In the genomic region with DNA sequence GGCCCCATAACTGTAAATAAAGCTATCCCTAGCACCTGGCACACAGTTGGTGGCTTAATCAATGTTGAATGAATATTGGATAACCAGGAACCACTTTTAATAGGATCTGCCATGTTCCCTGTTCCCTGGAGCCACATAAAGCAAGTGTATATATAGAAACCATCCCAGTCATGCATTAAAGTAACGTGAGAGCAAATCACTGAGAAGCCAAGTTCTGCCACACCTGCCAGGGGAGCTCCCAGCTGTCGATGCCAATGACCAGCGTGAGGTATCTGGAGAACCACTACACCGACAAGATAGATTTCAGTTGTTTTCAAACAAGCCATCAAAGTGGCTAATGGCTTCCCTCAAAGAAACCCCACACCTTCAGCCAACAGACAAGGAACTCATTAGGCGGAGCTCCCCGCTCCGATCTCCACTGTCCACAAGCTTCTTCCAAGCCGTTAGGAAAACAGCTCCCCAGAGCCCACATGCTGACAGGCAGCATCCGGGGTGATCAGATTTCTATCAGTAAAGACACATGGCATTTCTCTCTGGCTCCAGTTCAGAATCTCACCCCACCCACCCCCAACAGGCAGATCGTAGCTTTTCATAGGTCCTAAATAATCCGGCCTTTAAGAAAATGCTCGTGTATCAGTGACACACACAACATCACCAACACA, we compare ENCODE assay signal across 10 cellular contexts. TPM values are rescaled to one million over a fixed set of nuclear protein-coding genes. Genes with fewer than 3 reads are reported as not detected.
A peak's percentile ranks its signal among the peaks of the same experiment; 100 is the strongest.
DNase-seq lines count a peak whose midpoint lies in the region; ATAC-seq and TF ChIP-seq lines count a peak whose summit lies in the region.
"Had no signal": no experiment of that assay in that cellular context is flagged by ENCODE, and none has a peak within 500 bp of the region (broad histone marks: within the 10 kb centered on the region; RNA-seq: fewer than 3 reads in every experiment).

No MANE protein-coding gene starts in this region.

- H3K27ac ChIP-seq in GM23248 (no peak overlapping the region), sigmoid colon (peak overlapping the region; percentile 79 to 92 (median 88))

- H3K79me2 ChIP-seq in GM23248 (ENCODE audit: insufficient read depth) = no peaks in the 10 kb centered on the region

- peak overlapping the region; percentile 69; the same call in 1 of the 2 replicates for H2AFZ ChIP-seq in GM23248

- peaks cover 24% of the 10 kb centered on the region for H3F3A ChIP-seq in GM23248 (ENCODE audit: insufficient read depth)

- H3K4me3 ChIP-seq in GM23248 = no peak overlapping the region
- H3K4me3 ChIP-seq in epithelial cell of esophagus (ENCODE audit: low read length) = no peak overlapping the region
- no peak overlapping the region for H3K4me3 ChIP-seq in sigmoid colon

- no peaks in the 10 kb centered on the region for H3K9me2 ChIP-seq in GM23248 (ENCODE audit: insufficient read depth)

- H3K27me3 ChIP-seq in GM23248 (replicated peaks; ENCODE audit: insufficient read depth) = no peaks in the 10 kb centered on the region
- H3K27me3 ChIP-seq in sigmoid colon = no peaks in the 10 kb centered on the region

- H3K9ac ChIP-seq in GM23248 = no peak overlapping the region

- TF ChIP-seq CTCF in epithelial cell of esophagus (IDR thresholded peaks at IDR 0.05; ENCODE audit: insufficient read depth, low read depth, low read length, missing control alignments) (no peak), sigmoid colon (IDR thresholded peaks at IDR 0.05) (no peak)

- no peak for TF ChIP-seq EP300 in sigmoid colon (IDR thresholded peaks at IDR 0.05)

- no peak for TF ChIP-seq POLR2A in sigmoid colon (IDR thresholded peaks at IDR 0.05)

- peaks cover 28% of the 10 kb centered on the region for H3K4me1 ChIP-seq in GM23248 (ENCODE audit: insufficient read depth)
- H3K4me1 ChIP-seq in sigmoid colon = peaks cover 0 to 78% (median 71%) of the 10 kb centered on the region in 4 donors

- WGBS in GM23248 (ENCODE audit: low coverage in 1 of 2, low lambda C conversion rate in 2 of 2, missing lambda C conversion rate in 2 of 2), 2 experiments = 51 to 55% methylated on average over 12 of the region's 12 CpGs
- WGBS in sigmoid colon, 2 donors = 91 to 93% methylated on average over 12 of the region's 12 CpGs

- H3K36me3 ChIP-seq in GM23248 (ENCODE audit: low read depth) = no peaks in the 10 kb centered on the region
- no peaks in the 10 kb centered on the region for H3K36me3 ChIP-seq in sigmoid colon

- ATAC-seq in activated CD4-positive, CD25-positive, alpha-beta regulatory T cell treated with anti-CD3 and anti-CD28 coated beads, Interleukin-2, amount 50 U/mL, for 24 hours = no peak
- ATAC-seq: stimulated activated naive CD8-positive, alpha-beta T cell treated with anti-CD3 and anti-CD28 coated beads, Interleukin-15, Interleukin-2, amounts not matched to agents 100 U/mL and 50 U/mL, for 24 hours had no signal

- in situ Hi-C loops in GM23248 (cut with MboI) = no loop called here

- intact Hi-C loops in sigmoid colon (cut with DNase I) = loop anchor here (5.0 kb wide), 1 partner anchor 156 kb away; no protein-coding TSS in a partner anchor

- H3K9me3 ChIP-seq in GM23248 (ENCODE audit: low read depth) (no peaks in the 10 kb centered on the region), sigmoid colon (no peaks in the 10 kb centered on the region)

- H4K20me1 ChIP-seq in GM23248 (ENCODE audit: insufficient read depth) = no peaks in the 10 kb centered on the region

- DNase-seq in GM23248 = no peak
- DNase-seq in NCI-H345 (lab: John Stamatoyannopoulos, UW) = peak; percentile 85
- peak; percentile 15 for DNase-seq in epithelial cell of esophagus (ENCODE audit: low read depth)
- DNase-seq in sigmoid colon = no peak
- DNase-seq in stimulated activated CD4-positive, alpha-beta T cell treated with anti-CD3 and anti-CD28 coated beads, Interleukin-15, amount 100 ng/mL, for 24 hours = no peak
- no peak for DNase-seq in SKM-1 (lab: John Stamatoyannopoulos, UW; ENCODE audit: unreplicated experiment)
- no peak for DNase-seq in activated CD4-positive, CD25-positive, alpha-beta regulatory T cell (lab: John Stamatoyannopoulos, UW)
- DNase-seq: CD4-positive, alpha-beta T cell had no signal

- H3K4me2 ChIP-seq in GM23248 (ENCODE audit: unreplicated experiment) = peak overlapping the region; percentile 66

RNA-seq across cellular contexts. Expression of a gene that starts 54.3 kb away (rescaled TPM):
- total RNA-seq in GM23248 (2014; rRNA removed; shearing (Covaris generic)) = not detected in 2 replicates
- polyA plus RNA-seq in GM23248 (2016; fragmentation: Nextera tagmentation; extraction: Ambion mirVana) = not detected in 2 replicates
- total RNA-seq in sigmoid colon = not detected
- polyA plus RNA-seq in sigmoid colon = under 1 TPM in 1 of 3 donors, not detected in 2; 0.26 TPM
- total RNA-seq: CD4-positive, alpha-beta T cell had no signal

Comparison
In these comparisons a context has a peak if more than half of its experiments do, and no peak if none do; other contexts are left out.
1. DNase-seq: peak in NCI-H345 (single experiment) and epithelial cell of esophagus (single experiment); none in GM23248 (single experiment), sigmoid colon (single experiment), stimulated activated CD4-positive, alpha-beta T cell treated with anti-CD3 and anti-CD28 coated beads, Interleukin-15, amount 100 ng/mL, for 24 hours (single experiment), SKM-1 (single experiment) and activated CD4-positive, CD25-positive, alpha-beta regulatory T cell (0 of 4).